In genomic region chr3:194133661-194134230, GRCh38 we compare ENCODE assay signal across 8 cellular contexts. TPM values are rescaled to one million over a fixed set of nuclear protein-coding genes. Genes with fewer than 3 reads are reported as not detected.
DNase-seq lines count a peak whose midpoint lies in the region; ATAC-seq and TF ChIP-seq lines count a peak whose summit lies in the region.

No MANE protein-coding gene starts in this region.

- H3K79me2 ChIP-seq in KMS-11 (ENCODE audit: insufficient read depth, low read depth): no peaks in the 10 kb centered on the region

- H3K27ac Mint-ChIP-seq in activated CD8-positive, alpha-beta T cell treated with anti-CD3 and anti-CD28 coated beads for 36 hours: peak overlapping the region; percentile 56
- peak overlapping the region; percentile 53 for H3K27ac Mint-ChIP-seq in neural crest cell (ENCODE audit: unreplicated experiment)

- H3K27me3 Mint-ChIP-seq in activated CD8-positive, alpha-beta T cell treated with anti-CD3 and anti-CD28 coated beads for 36 hours: peaks cover 64% of the 10 kb centered on the region
- peaks cover 52% of the 10 kb centered on the region for H3K27me3 Mint-ChIP-seq in neural crest cell (ENCODE audit: low read depth)

- H3K4me3 ChIP-seq in KMS-11 (IDR thresholded peaks at IDR 0.05; ENCODE audit: insufficient read depth, low read depth, low read length) (no peak overlapping the region), fibroblast of pulmonary artery (replicated peaks; ENCODE audit: low read depth, low read length) (peak overlapping the region; percentile 38)

- H3K4me3 Mint-ChIP-seq in activated CD8-positive, alpha-beta T cell treated with anti-CD3 and anti-CD28 coated beads for 36 hours: peak overlapping the region; percentile 65
- peak overlapping the region; percentile 74 for H3K4me3 Mint-ChIP-seq in neural crest cell

- TF ChIP-seq CTCF in KMS-11 (conservative IDR thresholded peaks at IDR 0.05; ENCODE audit: low read depth, low read length) (no peak), fibroblast of pulmonary artery (IDR thresholded peaks at IDR 0.05; ENCODE audit: low read length, missing control alignments) (no peak), neural crest cell (conservative IDR thresholded peaks at IDR 0.05) (no peak)
- no peak for TF ChIP-seq CTCF in activated CD8-positive, alpha-beta T cell treated with anti-CD3 and anti-CD28 coated beads for 36 hours (IDR thresholded peaks at IDR 0.05)

- no peaks in the 10 kb centered on the region for H3K9me3 Mint-ChIP-seq in activated CD8-positive, alpha-beta T cell treated with anti-CD3 and anti-CD28 coated beads for 36 hours
- H3K9me3 Mint-ChIP-seq in neural crest cell: no peaks in the 10 kb centered on the region

- H3K36me3 ChIP-seq in KMS-11 (ENCODE audit: insufficient read depth): no peaks in the 10 kb centered on the region

- no peaks in the 10 kb centered on the region; the same call in 1 of the 2 replicates for H4K20me1 ChIP-seq in KMS-11 (ENCODE audit: insufficient read depth)

- H3K27me3 ChIP-seq in KMS-11 (ENCODE audit: insufficient read depth, low read depth): peaks cover 85% of the 10 kb centered on the region

- H3K27ac ChIP-seq in KMS-11: no peak overlapping the region

- intact Hi-C loops in activated CD8-positive, alpha-beta T cell treated with anti-CD3 and anti-CD28 coated beads for 36 hours (cut with micrococcal nuclease): loop anchor here (10.0 kb wide), 2 partner anchors 259 to 469 kb away; no protein-coding TSS in a partner anchor

- ATAC-seq in activated CD8-positive, alpha-beta T cell treated with anti-CD3 and anti-CD28 coated beads for 36 hours: no peak
- ATAC-seq in GM19455 (IDR thresholded peaks at IDR 0.05; ENCODE audit: unreplicated experiment): no peak

- CTCF ChIA-PET in activated CD8-positive, alpha-beta T cell treated with anti-CD3 and anti-CD28 coated beads for 36 hours (lab: Charles Lee): interaction anchor here (1.3 kb wide), 1 partner anchor 182 kb away, joined by 3 read pairs; no protein-coding TSS in a partner anchor

- POLR2A ChIA-PET in activated CD8-positive, alpha-beta T cell treated with anti-CD3 and anti-CD28 coated beads for 36 hours (lab: Charles Lee): interaction anchor here (1.0 kb wide), 1 partner anchor 192 kb away, joined by 3 read pairs; no protein-coding TSS in a partner anchor

- H3K36me3 Mint-ChIP-seq in activated CD8-positive, alpha-beta T cell treated with anti-CD3 and anti-CD28 coated beads for 36 hours (ENCODE audit: low read depth): no peaks in the 10 kb centered on the region
- H3K36me3 Mint-ChIP-seq in neural crest cell (ENCODE audit: low read depth): no peaks in the 10 kb centered on the region

- H3K4me2 ChIP-seq in KMS-11: peak overlapping the region; percentile 73

- peak overlapping the region; percentile 8; the same call in 1 of the 2 replicates for H2AFZ ChIP-seq in KMS-11 (ENCODE audit: low read depth)

- H3K4me1 Mint-ChIP-seq in activated CD8-positive, alpha-beta T cell treated with anti-CD3 and anti-CD28 coated beads for 36 hours (ENCODE audit: low read depth): peaks cover 39% of the 10 kb centered on the region
- H3K4me1 Mint-ChIP-seq in neural crest cell: peaks cover 70% of the 10 kb centered on the region

- no peak overlapping the region for H3K9ac ChIP-seq in KMS-11

- DNase-seq in DMS53 (lab: John Stamatoyannopoulos, UW) (peak; percentile 78), fibroblast of pulmonary artery (ENCODE audit: low read depth) (peak; percentile 74), neural crest cell (ENCODE audit: low read depth, low spot score) (peak; percentile 45), AG08396 (ENCODE audit: low spot score) (no peak), SKM-1 treated with dmso at 0.1 percent for 144 hours (lab: John Stamatoyannopoulos, UW; ENCODE audit: unreplicated experiment) (no peak)
- DNase-seq in activated CD8-positive, alpha-beta T cell treated with anti-CD3 and anti-CD28 coated beads for 36 hours: peak; percentile 32

- H3K4me1 ChIP-seq in KMS-11 (ENCODE audit: low read depth, poor library complexity, severe bottlenecking): peaks cover 63% of the 10 kb centered on the region

RNA-seq across cellular contexts. Expression of gene HES1, which starts 2.2 kb away (rescaled TPM):
- total RNA-seq in activated CD8-positive, alpha-beta T cell treated with anti-CD3 and anti-CD28 coated beads for 36 hours: not detected
- 32.6 and 36.2 TPM in 2 replicates for total RNA-seq in neural crest cell

Comparison
In these comparisons a context has a peak if more than half of its experiments do, and no peak if none do; other contexts are left out.
1. DNase-seq: peak in DMS53 (single experiment), activated CD8-positive, alpha-beta T cell treated with anti-CD3 and anti-CD28 coated beads for 36 hours (single experiment), fibroblast of pulmonary artery (single experiment) and neural crest cell (single experiment); none in AG08396 (single experiment) and SKM-1 treated with dmso at 0.1 percent for 144 hours (single experiment).
2. RNA of gene HES1, which starts 2.2 kb away (total RNA-seq): 32.6 to 36.2 TPM in neural crest cell; not detected in activated CD8-positive, alpha-beta T cell treated with anti-CD3 and anti-CD28 coated beads for 36 hours; every median in the first group is over 10 times any median in the second.